1 cellular context compared by ENCODE assay signal in the genomic region with DNA sequence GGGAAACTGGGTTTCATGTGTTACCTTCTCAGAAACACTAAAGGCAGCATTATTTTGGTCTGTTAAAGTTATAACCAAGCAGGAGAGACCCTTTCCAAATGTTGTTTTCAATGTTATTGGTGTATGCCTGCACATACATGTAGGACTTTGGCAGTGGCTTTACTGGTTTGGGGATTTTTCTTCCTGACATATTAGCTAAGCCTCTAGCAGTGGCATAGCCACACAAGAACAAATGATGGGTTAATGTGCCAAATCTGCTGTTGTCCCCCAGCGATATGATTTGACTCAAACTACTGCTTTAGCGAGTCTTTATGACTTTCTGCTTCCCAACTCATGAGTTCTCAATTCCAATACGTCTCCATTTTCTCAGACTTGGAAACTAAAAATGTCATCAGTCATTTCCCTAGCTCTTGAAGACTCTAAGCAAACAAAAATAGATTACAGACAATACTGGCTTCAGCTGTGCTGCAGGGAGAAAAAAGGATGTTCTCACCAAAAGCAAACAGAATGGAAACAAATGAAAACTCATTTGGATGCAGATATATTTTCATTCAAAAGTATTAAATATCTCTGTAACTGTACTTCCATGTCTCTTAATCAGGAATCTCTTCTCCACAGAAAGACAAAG.
TF ChIP-seq lines count a peak whose summit lies in the region.

No MANE protein-coding gene starts in this region.

TF ChIP-seq in A549, 52 proteins besides CTCF, POLR2A, EP300 and RAD21:
- TF ChIP-seq RARB (CRISPR knock-in tag; IDR thresholded peaks at IDR 0.05) (peak; percentile 40; the same call in 1 of the 2 replicates), PHF8 (IDR thresholded peaks at IDR 0.05; ENCODE audit: borderline replicate concordance, low read depth) (no peak), USF2 (IDR thresholded peaks at IDR 0.05) (no peak), TP53 (CRISPR knock-in tag; IDR thresholded peaks at IDR 0.05) (peak; percentile 74; the same call in 1 of the 2 replicates), REST (IDR thresholded peaks at IDR 0.05) (no peak), NR3C1 (IDR thresholded peaks at IDR 0.05) (no peak), HOXB13 (CRISPR knock-in tag; IDR thresholded peaks at IDR 0.05; ENCODE audit: low read depth) (no peak), HOXB5 (CRISPR knock-in tag; IDR thresholded peaks at IDR 0.05) (no peak), HOXA7 (CRISPR knock-in tag; IDR thresholded peaks at IDR 0.05) (peak; percentile 82), EHF (CRISPR knock-in tag; IDR thresholded peaks at IDR 0.05) (0 out of 2 replicates have a peak, but pooled peaks have one; percentile 18), POLR2AphosphoS2 (conservative IDR thresholded peaks at IDR 0.05; ENCODE audit: low read length) (peak; percentile 42; the same call in 1 of the 2 replicates), BHLHE40 (IDR thresholded peaks at IDR 0.05; ENCODE audit: low read depth, low read length) (no peak), EHMT2 (IDR thresholded peaks at IDR 0.05; ENCODE audit: low read depth) (no peak), FOSB (CRISPR knock-in tag; IDR thresholded peaks at IDR 0.05) (peak; percentile 77), FOSL2 (IDR thresholded peaks at IDR 0.05) (no peak), FOSL2 (CRISPR knock-in tag; IDR thresholded peaks at IDR 0.05) (no peak), CBX8 (IDR thresholded peaks at IDR 0.05) (no peak), TFCP2L1 (CRISPR knock-in tag; IDR thresholded peaks at IDR 0.05) (peak; percentile 81; the same call in 1 of the 2 replicates)
